10 cellular contexts compared by ENCODE assay signal in the genomic region with DNA sequence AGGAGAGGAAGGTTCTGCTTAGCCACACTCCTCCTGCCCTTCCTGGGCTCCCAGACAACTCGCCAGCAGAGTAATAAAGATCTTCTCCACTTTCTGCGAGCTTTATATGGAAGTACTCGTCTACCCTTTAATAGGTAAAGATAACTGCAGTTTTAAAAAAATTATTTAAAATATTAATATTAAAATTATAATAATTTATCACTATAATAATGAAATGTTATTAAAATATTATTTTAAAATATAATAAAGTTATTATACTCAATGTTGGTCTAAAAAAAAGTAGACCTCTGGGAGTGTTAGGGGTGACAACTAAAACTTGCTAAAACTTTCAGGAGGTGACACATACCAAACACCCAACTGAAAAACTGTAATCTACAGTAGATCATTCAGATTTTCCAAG.
"Had no signal": no experiment of that assay in that cellular context is flagged by ENCODE, and none has a peak within 500 bp of the region (broad histone marks: within the 10 kb centered on the region; RNA-seq: fewer than 3 reads in every experiment).

No MANE protein-coding gene starts in this region.

- H2AFZ ChIP-seq: GM23248, GM23338 had no signal

- H3K9ac ChIP-seq: GM23248 had no signal

- H3K9me3 Mint-ChIP-seq: GM23338, H9, HFFc6 had no signal

- ATAC-seq: GM23338, HCT116 had no signal

- H3K9me3 ChIP-seq: HAP-1 had no signal

- H3K4me3 ChIP-seq: GM23248, GM23338, HAP-1 had no signal

- DNase-seq: GM23248, GOT3, H7, H9, HCEC 1CT, HFFc6 had no signal

- H3K27ac ChIP-seq: GM23248 had no signal

- FAIRE-seq: H54 had no signal

- H3K4me2 ChIP-seq: GM23338 had no signal

- H3K36me3 ChIP-seq: HAP-1 had no signal

- H3K27ac Mint-ChIP-seq: H9, HFFc6 had no signal

- H3K4me3 Mint-ChIP-seq: GM23338, H9, HFFc6 had no signal
